In the genomic region with DNA sequence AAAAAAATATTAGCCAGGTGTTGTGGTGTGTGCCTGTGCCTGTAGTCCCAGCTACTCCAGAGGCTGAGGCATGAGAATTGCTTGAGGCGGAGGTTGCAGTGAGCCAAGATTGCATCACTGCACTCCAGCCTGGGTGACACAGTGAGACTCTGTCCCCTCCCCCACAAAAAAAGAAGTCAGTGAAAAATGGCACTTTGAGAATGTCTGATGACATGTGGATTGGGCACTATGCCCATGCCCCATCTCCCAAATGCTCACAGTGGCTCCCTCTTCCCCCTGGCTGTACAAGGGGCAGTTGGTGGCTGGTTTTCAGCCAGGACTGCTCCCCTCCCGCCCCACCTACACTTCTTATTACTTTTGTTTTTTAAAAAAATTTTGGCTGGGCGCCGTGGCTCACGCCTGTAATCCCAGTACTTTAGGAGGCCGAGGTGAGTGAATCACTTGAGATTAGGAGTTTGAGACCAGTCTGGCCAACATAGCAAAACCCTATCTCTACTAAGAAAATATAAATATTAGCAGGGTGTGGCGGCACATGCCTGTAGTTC, we compare ENCODE assay signal across 8 cellular contexts. TPM values are rescaled to one million over a fixed set of nuclear protein-coding genes. Genes with fewer than 3 reads are reported as not detected.
A peak's percentile ranks its signal among the peaks of the same experiment; 100 is the strongest.
DNase-seq lines count a peak whose midpoint lies in the region; ATAC-seq and TF ChIP-seq lines count a peak whose summit lies in the region.

No MANE protein-coding gene starts in this region.

- intact Hi-C loops in breast epithelium (cut with DNase I; ENCODE audit: low total_unique reads), result no loop called here
- intact Hi-C loops in lower leg skin (cut with DNase I; ENCODE audit: low total_unique reads), result no loop called here

- DNase-seq in A172 (ENCODE audit: low spot score) (peak; percentile 50), KBM-7 (peak; percentile 51), breast epithelium (ENCODE audit: low spot score in 2 of 2) (peak; percentile 68 to 94), lower leg skin (ENCODE audit: low spot score in 2 of 2) (peak; percentile 67 to 89), NCI-H1417 (lab: John Stamatoyannopoulos, UW) (no peak)
- DNase-seq in stimulated activated CD4-positive, alpha-beta T cell treated with anti-CD3 and anti-CD28 coated beads, Interleukin-1b, Interleukin-23, amount 100 ng/mL, for 48 hours, result no peak

- no peaks in the 10 kb centered on the region for H3K27me3 ChIP-seq in breast epithelium

- WGBS in lower leg skin, 2 donors, result 65 to 75% methylated on average over 7 of the region's 7 CpGs

- peak overlapping the region; percentile 87 to 91 for H3K27ac ChIP-seq in breast epithelium

- in situ Hi-C loops in KBM-7 (cut with MboI; ENCODE audit: low pct_unique_long_range_greater_than_20kb, low sequenced_read_pairs), result no loop called here

- peaks cover 0 to 7% of the 10 kb centered on the region in 2 donors for H3K4me1 ChIP-seq in breast epithelium

- TF ChIP-seq POLR2A in breast epithelium (IDR thresholded peaks at IDR 0.05) (no peak), lower leg skin (IDR thresholded peaks at IDR 0.05) (no peak)

- no peaks in the 10 kb centered on the region for H3K9me3 ChIP-seq in breast epithelium

- H3K4me3 ChIP-seq in breast epithelium, result no peak overlapping the region
- no peak overlapping the region for H3K4me3 ChIP-seq in lower leg skin (ENCODE audit: low read depth, poor library complexity, severe bottlenecking)

- TF ChIP-seq CTCF in breast epithelium (IDR thresholded peaks at IDR 0.05), result no peak
- no peak for TF ChIP-seq CTCF in lower leg skin (IDR thresholded peaks at IDR 0.05)

- no peaks in the 10 kb centered on the region for H3K36me3 ChIP-seq in breast epithelium

- ATAC-seq in HG03565 (IDR thresholded peaks at IDR 0.05; ENCODE audit: unreplicated experiment) (no peak), GM21381 (IDR thresholded peaks at IDR 0.05; ENCODE audit: unreplicated experiment) (no peak)

RNA-seq across cellular contexts. Expression of gene IL15RA, which starts 26.1 kb away (rescaled TPM):
- total RNA-seq in A172 (2014; rRNA removed; shearing (Covaris generic)), result 10.3 and 16.3 TPM in 2 replicates
- total RNA-seq in breast epithelium (10 to 100 TPM; 15.1 to 35.7 (median 25.9) TPM), lower leg skin (10 to 100 TPM in 3 of 4 donors, 1 to 10 TPM in 1; 9.3 to 30.8 (median 24.8) TPM)

Comparison
In these comparisons a context has a peak if more than half of its experiments do, and no peak if none do; other contexts are left out.
1. DNase-seq: peak in A172 (single experiment), KBM-7 (single experiment), breast epithelium (2 of 2) and lower leg skin (2 of 2); none in NCI-H1417 (0 of 3) and stimulated activated CD4-positive, alpha-beta T cell treated with anti-CD3 and anti-CD28 coated beads, Interleukin-1b, Interleukin-23, amount 100 ng/mL, for 48 hours (single experiment).